8 cellular contexts compared by ENCODE assay signal in genomic region chr10:100372415-100373297, GRCh38. TPM values are rescaled to one million over a fixed set of nuclear protein-coding genes. Genes with fewer than 3 reads are reported as not detected.
DNase-seq lines count a peak whose midpoint lies in the region; ATAC-seq and TF ChIP-seq lines count a peak whose summit lies in the region.

No MANE protein-coding gene starts in this region.

- H3K4me1 ChIP-seq in DND-41 (ENCODE audit: insufficient read depth, low read length) (peaks cover 59% of the 10 kb centered on the region), OCI-LY1 (ENCODE audit: insufficient read depth, low read length, severe bottlenecking) (peaks cover 47% of the 10 kb centered on the region), fibroblast of lung (ENCODE audit: control insufficient read depth, extremely low read depth, insufficient read depth, low read length) (peaks cover 26% of the 10 kb centered on the region), sigmoid colon (peaks cover 0 to 31% (median 28%) of the 10 kb centered on the region in 4 donors)

- H3K79me2 ChIP-seq in DND-41 (ENCODE audit: insufficient read depth, low read length), result peaks cover 34% of the 10 kb centered on the region
- H3K79me2 ChIP-seq in OCI-LY1 (ENCODE audit: insufficient read depth, low read length), result no peaks in the 10 kb centered on the region
- no peaks in the 10 kb centered on the region for H3K79me2 ChIP-seq in fibroblast of lung (ENCODE audit: control insufficient read depth, insufficient read depth, low read length)

- H3K9ac ChIP-seq in DND-41 (ENCODE audit: low read depth, low read length) (peak overlapping the region; percentile 93), OCI-LY1 (ENCODE audit: low read length) (peak overlapping the region; percentile 48; the same call in 1 of the 2 replicates), fibroblast of lung (ENCODE audit: insufficient read depth, low read length) (peak overlapping the region; percentile 21)

- no peaks in the 10 kb centered on the region for H3K27me3 ChIP-seq in DND-41 (ENCODE audit: insufficient read depth, low read length, poor library complexity)
- H3K27me3 ChIP-seq in OCI-LY1 (ENCODE audit: insufficient read depth, low read length), result no peaks in the 10 kb centered on the region
- no peaks in the 10 kb centered on the region for H3K27me3 ChIP-seq in fibroblast of lung (ENCODE audit: control insufficient read depth, insufficient read depth, low read length)
- no peaks in the 10 kb centered on the region for H3K27me3 ChIP-seq in sigmoid colon

- no peak for TF ChIP-seq POLR2A in sigmoid colon (IDR thresholded peaks at IDR 0.05)

- TF ChIP-seq CTCF in DND-41 (IDR thresholded peaks at IDR 0.05; ENCODE audit: borderline replicate concordance, extremely low read depth, low read length, poor library complexity, severe bottlenecking) (no peak), OCI-LY1 (IDR thresholded peaks at IDR 0.05; ENCODE audit: low read length) (no peak), fibroblast of lung (conservative IDR thresholded peaks at IDR 0.05 in 1 of 2, IDR thresholded peaks at IDR 0.05 in 1 of 2; ENCODE audit: low read depth in 1 of 2, low read length in 2 of 2) (no peak), sigmoid colon (IDR thresholded peaks at IDR 0.05) (no peak)

- 12 to 27% methylated on average over 16 of the region's 16 CpGs for WGBS in sigmoid colon, 2 donors

- H3K9me2 ChIP-seq in OCI-LY1 (ENCODE audit: low read depth, low read length), result no peaks in the 10 kb centered on the region

- H3K4me3 ChIP-seq in DND-41 (ENCODE audit: low read depth in 1 of 2, low read length in 2 of 2) (peak overlapping the region; percentile 38 to 75; a peak in 3 of 4 replicates), OCI-LY1 (ENCODE audit: low read depth, low read length, poor library complexity, severe bottlenecking) (peak overlapping the region; percentile 83), fibroblast of lung (replicated peaks in 1 of 4; ENCODE audit: control extremely low read depth in 1 of 4, insufficient read depth in 1 of 4, low read depth in 3 of 4, low read length in 4 of 4) (peak overlapping the region; percentile 6 to 64 (median 36)), sigmoid colon (peak overlapping the region; percentile 41 to 80 (median 60))

- H2AFZ ChIP-seq in DND-41 (ENCODE audit: low read depth, low read length) (peak overlapping the region; percentile 77), OCI-LY1 (ENCODE audit: low read length) (no peak overlapping the region), fibroblast of lung (ENCODE audit: low read length) (peak overlapping the region; percentile 5)

- no peak for TF ChIP-seq EP300 in sigmoid colon (IDR thresholded peaks at IDR 0.05)

- H3F3A ChIP-seq in OCI-LY1 (ENCODE audit: insufficient read depth, low read length), result no peaks in the 10 kb centered on the region

- no peak for ATAC-seq in DND-41 (ENCODE audit: insufficient read depth, low read depth)
- no peak for ATAC-seq in HG03196 (IDR thresholded peaks at IDR 0.05; ENCODE audit: unreplicated experiment)

- H4K20me1 ChIP-seq in DND-41 (ENCODE audit: insufficient read depth, low read length) (no peaks in the 10 kb centered on the region), OCI-LY1 (ENCODE audit: insufficient read depth, low read length) (no peaks in the 10 kb centered on the region), fibroblast of lung (ENCODE audit: control insufficient read depth, extremely low read depth, insufficient read depth, low read length) (no peaks in the 10 kb centered on the region)

- H3K4me2 ChIP-seq in DND-41 (ENCODE audit: insufficient read depth, low read length) (peak overlapping the region; percentile 78), OCI-LY1 (ENCODE audit: low read length) (peak overlapping the region; percentile 95), fibroblast of lung (ENCODE audit: extremely low read depth, insufficient read depth, low read length) (peak overlapping the region; percentile 61)

- intact Hi-C loops in sigmoid colon (cut with DNase I) (loop anchor here (5.0 kb wide), 2 partner anchors 35 to 85 kb away; partner anchors contain the start of gene BLOC1S2), posterior cingulate gyrus (cut with DNase I) (loop anchor here (2.0 kb wide), 1 partner anchor 26 kb away; the partner anchor contains the start of gene SCD)

- H3K9me3 ChIP-seq in DND-41 (ENCODE audit: insufficient read depth, low read length, severe bottlenecking), result no peaks in the 10 kb centered on the region
- no peaks in the 10 kb centered on the region for H3K9me3 ChIP-seq in OCI-LY1 (ENCODE audit: low read length)
- no peaks in the 10 kb centered on the region for H3K9me3 ChIP-seq in fibroblast of lung (ENCODE audit: control insufficient read depth, insufficient read depth, low read depth, low read length)
- no peaks in the 10 kb centered on the region for H3K9me3 ChIP-seq in sigmoid colon

- DNase-seq in DND-41 (no peak), fibroblast of lung (ENCODE audit: low read depth in 2 of 2) (no peak), sigmoid colon (no peak), putamen (ENCODE audit: low spot score) (no peak), HPDE6-E6E7 (ENCODE audit: extremely low spot score) (no peak), posterior cingulate gyrus (no peak)

- H3K27ac ChIP-seq in DND-41 (ENCODE audit: low read length) (peak overlapping the region; percentile 97), OCI-LY1 (ENCODE audit: low read depth, low read length, poor library complexity, severe bottlenecking) (peak overlapping the region; percentile 86), fibroblast of lung (ENCODE audit: insufficient read depth, low read length) (peak overlapping the region; percentile 99), sigmoid colon (peak overlapping the region; percentile 90 to 99 (median 96))

- no peaks in the 10 kb centered on the region; the same call in 1 of the 2 replicates for H3K36me3 ChIP-seq in DND-41 (ENCODE audit: insufficient read depth, low read length)
- H3K36me3 ChIP-seq in OCI-LY1 (ENCODE audit: insufficient read depth, low read length), result no peaks in the 10 kb centered on the region
- no peaks in the 10 kb centered on the region for H3K36me3 ChIP-seq in fibroblast of lung (ENCODE audit: control insufficient read depth, insufficient read depth, low read length)
- no peaks in the 10 kb centered on the region for H3K36me3 ChIP-seq in sigmoid colon

RNA-seq across cellular contexts. Expression of gene SCD, which starts 25.6 kb away (rescaled TPM):
- total RNA-seq in fibroblast of lung, result 367 and 537 TPM in 2 replicates
- polyA plus RNA-seq in fibroblast of lung, result 548 and 754 TPM in 2 replicates
- 398 and 550 TPM in 2 replicates for polyA plus RNA-seq in fibroblast of lung (2012)
- polyA minus RNA-seq in fibroblast of lung (ENCODE audit: low replicate concordance), result 625 and 720 TPM in 2 replicates
- 10 to 100 TPM in 3 of 4 donors, 1 to 10 TPM in 1; 4.8 to 28.5 (median 12.5) TPM for total RNA-seq in sigmoid colon
- polyA plus RNA-seq in sigmoid colon, result 100 to 1,000 TPM in 1 of 3 donors, 10 to 100 TPM in 1, 1 to 10 TPM in 1; 4.2 to 199 (median 15.7) TPM

RNA-seq across cellular contexts. Expression of gene PKD2L1, which starts 42.6 kb away (rescaled TPM):
- total RNA-seq in fibroblast of lung (not detected in 2 replicates), sigmoid colon (not detected)
- polyA plus RNA-seq in fibroblast of lung (not detected in 2 replicates), sigmoid colon (1 to 10 TPM in 1 of 3 donors, under 1 TPM in 2; 0.31 to 4.2 (median 0.60) TPM)
- not detected in 2 replicates for polyA plus RNA-seq in fibroblast of lung (2012)
- polyA minus RNA-seq in fibroblast of lung (ENCODE audit: low replicate concordance), result not detected in 2 replicates

Comparison
In these comparisons a context has a peak if more than half of its experiments do, and no peak if none do; other contexts are left out.
1. H3K9ac ChIP-seq: peak in every context shown above with its lines; median percentile 93 in DND-41; 48 in OCI-LY1; 21 in fibroblast of lung.
2. RNA of gene SCD, which starts 25.6 kb away (total RNA-seq): 367 to 537 TPM in fibroblast of lung; 4.8 to 28.5 TPM in sigmoid colon; every median in the first group is over 10 times any median in the second.
3. Peak in every context shown above with its lines, with median percentiles within 50 percentile points of each other: H3K27ac ChIP-seq, H3K4me2 ChIP-seq and H3K4me3 ChIP-seq.